Comparison of ENCODE assay signal across 26 cellular contexts in genomic region chrX:134074151-134074550, GRCh38.
"Had no signal": no experiment of that assay in that cellular context is flagged by ENCODE, and none has a peak within 500 bp of the region (broad histone marks: within the 10 kb centered on the region; RNA-seq: fewer than 3 reads in every experiment).

No MANE protein-coding gene starts in this region.

- H3K27ac ChIP-seq: ascending aorta, brain microvascular endothelial cell, gastrocnemius medialis, skin epidermis, upper lobe of left lung had no signal

- H3K27ac Mint-ChIP-seq: activated CD4-positive, alpha-beta T cell treated with anti-CD3 and anti-CD28 coated beads for 36 hours; activated CD8-positive, alpha-beta memory T cell treated with anti-CD3 and anti-CD28 coated beads, Interleukin-2, amount 10 ng/mL, durations not matched to agents 7 days and 5 days; activated CD8-positive, alpha-beta T cell treated with anti-CD3 and anti-CD28 coated beads, Interleukin-2, amount 10 ng/mL, durations not matched to agents 7 days and 5 days; activated naive CD4-positive, alpha-beta T cell treated with anti-CD3 and anti-CD28 coated beads, Interleukin-2, amount 50 U/mL, for 72 hours; activated T-helper 2 cell treated with anti-CD3 and anti-CD28 coated beads, Interferon-gamma antibody, Interleukin-2, Interleukin-4, amounts not matched to agents 10 μg/mL and 5 μg/mL and 100 μg/mL, durations not matched to agents 14 hours and 24 hours and 36 hours; endodermal cell; nephron; stimulated activated memory B cell treated with anti-CD40 and anti-IgM and Interleukin-4, amounts not matched to agents 10 μg/mL and 1 μg/mL and 100 μg/mL, for 72 hours; stimulated activated naive CD8-positive, alpha-beta T cell treated with anti-CD3 and anti-CD28 coated beads, Interleukin-15, amount 100 ng/mL, for 72 hours had no signal

- DNase-seq: activated CD4-positive, alpha-beta T cell treated with anti-CD3 and anti-CD28 coated beads for 36 hours; activated CD4-positive, CD25-positive, alpha-beta regulatory T cell; activated CD8-positive, alpha-beta memory T cell treated with anti-CD3 and anti-CD28 coated beads, Interleukin-2, amount 10 ng/mL, durations not matched to agents 7 days and 5 days; activated CD8-positive, alpha-beta T cell treated with anti-CD3 and anti-CD28 coated beads, Interleukin-2, amount 10 ng/mL, durations not matched to agents 7 days and 5 days; activated T-cell treated with anti-CD3 and anti-CD28 coated beads, Interleukin-2, amount 50 U/mL, for 48 hours; brain microvascular endothelial cell; central memory CD4-positive, alpha-beta T cell; endodermal cell; gastrocnemius medialis; glutamatergic neuron; islet precursor cell; left ventricle myocardium superior; posterior cingulate gyrus; stimulated activated CD4-positive, alpha-beta T cell treated with anti-CD3 and anti-CD28 coated beads, Interleukin-12 subunit alpha, Interleukin-12 subunit beta, amount 100 ng/mL, for 4 hours; stimulated activated CD4-positive, alpha-beta T cell treated with anti-CD3 and anti-CD28 coated beads, Interleukin-4, amount 100 ng/mL, for 4 hours; stimulated activated CD8-positive, alpha-beta memory T cell treated with anti-CD3 and anti-CD28 coated beads, Interleukin-4, amount 100 ng/mL, for 48 hours; stimulated activated naive CD8-positive, alpha-beta T cell treated with anti-CD3 and anti-CD28 coated beads, Interleukin-15, amount 100 ng/mL, for 72 hours; substantia nigra; upper lobe of left lung had no signal

- H3K4me3 Mint-ChIP-seq: activated CD4-positive, alpha-beta T cell treated with anti-CD3 and anti-CD28 coated beads for 36 hours; activated CD8-positive, alpha-beta memory T cell treated with anti-CD3 and anti-CD28 coated beads, Interleukin-2, amount 10 ng/mL, durations not matched to agents 7 days and 5 days; activated CD8-positive, alpha-beta T cell treated with anti-CD3 and anti-CD28 coated beads, Interleukin-2, amount 10 ng/mL, durations not matched to agents 7 days and 5 days; endodermal cell; nephron; stimulated activated memory B cell treated with anti-CD40 and anti-IgM and Interleukin-4, amounts not matched to agents 10 μg/mL and 1 μg/mL and 100 μg/mL, for 72 hours; stimulated activated naive CD8-positive, alpha-beta T cell treated with anti-CD3 and anti-CD28 coated beads, Interleukin-15, amount 100 ng/mL, for 72 hours had no signal

- H3K27me3 Mint-ChIP-seq: activated CD8-positive, alpha-beta memory T cell treated with anti-CD3 and anti-CD28 coated beads, Interleukin-2, amount 10 ng/mL, durations not matched to agents 7 days and 5 days; stimulated activated naive CD8-positive, alpha-beta T cell treated with anti-CD3 and anti-CD28 coated beads, Interleukin-15, amount 100 ng/mL, for 72 hours had no signal

- H3K9me3 ChIP-seq: ascending aorta, gastrocnemius medialis, upper lobe of left lung had no signal

- H3K4me1 Mint-ChIP-seq: activated CD4-positive, alpha-beta T cell treated with anti-CD3 and anti-CD28 coated beads for 36 hours; activated CD8-positive, alpha-beta memory T cell treated with anti-CD3 and anti-CD28 coated beads, Interleukin-2, amount 10 ng/mL, durations not matched to agents 7 days and 5 days; endodermal cell; nephron; stimulated activated memory B cell treated with anti-CD40 and anti-IgM and Interleukin-4, amounts not matched to agents 10 μg/mL and 1 μg/mL and 100 μg/mL, for 72 hours; stimulated activated naive CD8-positive, alpha-beta T cell treated with anti-CD3 and anti-CD28 coated beads, Interleukin-15, amount 100 ng/mL, for 72 hours had no signal

- H3K36me3 ChIP-seq: ascending aorta, brain microvascular endothelial cell, gastrocnemius medialis, upper lobe of left lung had no signal

- H3K4me3 ChIP-seq: ascending aorta, gastrocnemius medialis, skin epidermis, upper lobe of left lung had no signal

- H3K36me3 Mint-ChIP-seq: activated CD8-positive, alpha-beta memory T cell treated with anti-CD3 and anti-CD28 coated beads, Interleukin-2, amount 10 ng/mL, durations not matched to agents 7 days and 5 days; activated naive CD4-positive, alpha-beta T cell treated with anti-CD3 and anti-CD28 coated beads, Interleukin-2, amount 50 U/mL, for 72 hours; stimulated activated memory B cell treated with anti-CD40 and anti-IgM and Interleukin-4, amounts not matched to agents 10 μg/mL and 1 μg/mL and 100 μg/mL, for 72 hours had no signal

- H3K27me3 ChIP-seq: ascending aorta, brain microvascular endothelial cell, gastrocnemius medialis, upper lobe of left lung had no signal

- H3K9me3 Mint-ChIP-seq: activated T-helper 2 cell treated with anti-CD3 and anti-CD28 coated beads, Interferon-gamma antibody, Interleukin-2, Interleukin-4, amounts not matched to agents 10 μg/mL and 5 μg/mL and 100 μg/mL, durations not matched to agents 14 hours and 24 hours and 36 hours; stimulated activated memory B cell treated with anti-CD40 and anti-IgM and Interleukin-4, amounts not matched to agents 10 μg/mL and 1 μg/mL and 100 μg/mL, for 72 hours; stimulated activated naive CD8-positive, alpha-beta T cell treated with anti-CD3 and anti-CD28 coated beads, Interleukin-15, amount 100 ng/mL, for 72 hours had no signal

- H3K4me1 ChIP-seq: ascending aorta, gastrocnemius medialis, upper lobe of left lung had no signal

- ATAC-seq: activated CD4-positive, alpha-beta T cell treated with anti-CD3 and anti-CD28 coated beads for 36 hours; activated CD8-positive, alpha-beta memory T cell treated with anti-CD3 and anti-CD28 coated beads, Interleukin-2, amount 10 ng/mL, durations not matched to agents 7 days and 5 days; activated CD8-positive, alpha-beta T cell treated with anti-CD3 and anti-CD28 coated beads, Interleukin-2, amount 10 ng/mL, durations not matched to agents 7 days and 5 days; activated naive CD4-positive, alpha-beta T cell treated with anti-CD3 and anti-CD28 coated beads, Interleukin-2, amount 50 U/mL, for 72 hours; gastrocnemius medialis; left ventricle myocardium superior; sciatic nerve; stimulated activated memory B cell treated with anti-CD40 and anti-IgM and Interleukin-4, amounts not matched to agents 10 μg/mL and 1 μg/mL and 100 μg/mL, for 72 hours; stimulated activated naive CD8-positive, alpha-beta T cell treated with anti-CD3 and anti-CD28 coated beads, Interleukin-15, amount 100 ng/mL, for 72 hours had no signal
